ENCODE assay signal across 8 cellular contexts in the genomic region with DNA sequence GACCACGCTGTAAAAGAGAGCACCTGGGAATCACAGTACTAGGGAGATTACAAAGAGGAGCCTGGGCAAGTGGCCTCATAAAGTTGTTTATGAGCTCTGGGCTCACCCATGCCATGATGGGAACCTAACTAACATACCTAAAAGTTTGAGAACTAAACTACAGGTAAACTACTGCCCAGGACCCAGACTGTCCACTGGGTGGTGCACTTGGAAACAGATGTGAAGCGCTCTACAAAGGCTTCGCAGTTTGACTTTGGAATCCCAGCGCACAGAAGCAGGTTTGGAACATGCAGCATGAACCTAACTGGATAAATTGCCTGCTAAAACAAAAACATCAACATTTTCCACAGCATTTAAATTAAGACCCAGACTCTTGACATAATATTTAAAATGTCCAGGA.
A peak's percentile ranks its signal among the peaks of the same experiment; 100 is the strongest.
DNase-seq lines count a peak whose midpoint lies in the region; ATAC-seq, FAIRE-seq and TF ChIP-seq lines count a peak whose summit lies in the region.

No MANE protein-coding gene starts in this region.

- no peak for FAIRE-seq in GM12891 (lab: Jason Lieb, UNC)

- DNase-seq in GM12891 (ENCODE audit: insufficient read length, low spot score) (peak; percentile 12), right lobe of liver (peak in 1 of 3 donors; percentile 25), NCI-H2107 (lab: John Stamatoyannopoulos, UW) (no peak), ureter (ENCODE audit: low spot score) (no peak)
- DNase-seq in effector memory CD4-positive, alpha-beta T cell, result no peak

- H3K27me3 ChIP-seq in right lobe of liver, result no peaks in the 10 kb centered on the region
- no peaks in the 10 kb centered on the region for H3K27me3 ChIP-seq in effector memory CD4-positive, alpha-beta T cell (replicated peaks; ENCODE audit: control insufficient read depth, insufficient read depth, low read length, poor library complexity, severe bottlenecking)

- intact Hi-C loops in right lobe of liver (cut with DNase I), result no loop called here

- TF ChIP-seq CTCF in right lobe of liver (IDR thresholded peaks at IDR 0.05), result peak; percentile 20 to 33 (median 30)

- no peaks in the 10 kb centered on the region for H3K9me3 ChIP-seq in right lobe of liver
- no peaks in the 10 kb centered on the region for H3K9me3 ChIP-seq in effector memory CD4-positive, alpha-beta T cell (ENCODE audit: control insufficient read depth, low read length)

- WGBS in right lobe of liver (ENCODE audit: insufficient coverage, low coverage, low lambda C conversion rate, missing lambda C conversion rate), result 19% methylated on average over 3 of the region's 4 CpGs

- H3K4me3 ChIP-seq in right lobe of liver, result no peak overlapping the region
- no peak overlapping the region for H3K4me3 ChIP-seq in effector memory CD4-positive, alpha-beta T cell (ENCODE audit: insufficient read depth, low read depth, low read length, poor library complexity, severe bottlenecking)

- H3K27ac ChIP-seq in right lobe of liver, result no peak overlapping the region
- H3K27ac ChIP-seq in effector memory CD4-positive, alpha-beta T cell (ENCODE audit: insufficient read depth, low read length, poor library complexity, severe bottlenecking), result no peak overlapping the region

- no peak for TF ChIP-seq POLR2A in GM12891 (IDR thresholded peaks at IDR 0.05; ENCODE audit: low read depth, low read length)
- no peak for TF ChIP-seq POLR2A in right lobe of liver (IDR thresholded peaks at IDR 0.05)

- H3K4me1 ChIP-seq in right lobe of liver, result no peaks in the 10 kb centered on the region
- no peaks in the 10 kb centered on the region for H3K4me1 ChIP-seq in effector memory CD4-positive, alpha-beta T cell (ENCODE audit: control insufficient read depth, insufficient read depth, low read length, poor library complexity, severe bottlenecking)

- no peaks in the 10 kb centered on the region for H3K36me3 ChIP-seq in right lobe of liver
- H3K36me3 ChIP-seq in effector memory CD4-positive, alpha-beta T cell (ENCODE audit: control insufficient read depth, insufficient read depth, low read length), result no peaks in the 10 kb centered on the region

- peak; percentile 78 for ATAC-seq in HG02981 (IDR thresholded peaks at IDR 0.05; ENCODE audit: unreplicated experiment)
- peak; percentile 58; the same call in 2 of the 3 replicates for ATAC-seq in SK-N-SH treated with all-trans-retinoic acid at 6 μM for 48 hours
- peak; percentile 44 to 69 (median 60) for ATAC-seq in right lobe of liver
- ATAC-seq in GM18511 (IDR thresholded peaks at IDR 0.05; ENCODE audit: unreplicated experiment), result no peak

TF ChIP-seq in GM12891, 5 proteins besides CTCF, POLR2A, EP300 and RAD21:
- no peak for TF ChIP-seq SPI1 (IDR thresholded peaks at IDR 0.05; ENCODE audit: low read depth, low read length)
- no peak for TF ChIP-seq POLR2AphosphoS5 (IDR thresholded peaks at IDR 0.05; ENCODE audit: low read depth, low read length)
- TF ChIP-seq TAF1 (IDR thresholded peaks at IDR 0.05; ENCODE audit: low read depth, low read length), result no peak
- no peak for TF ChIP-seq POU2F2 (IDR thresholded peaks at IDR 0.05; ENCODE audit: low read depth, low read length)
- no peak for TF ChIP-seq PAX5 (IDR thresholded peaks at IDR 0.05; ENCODE audit: insufficient read depth, low read length, severe bottlenecking)

TF ChIP-seq in SK-N-SH treated with all-trans-retinoic acid at 6 μM for 48 hours, 23 proteins besides CTCF, POLR2A, EP300 and RAD21:
- no peak for TF ChIP-seq PPARA (CRISPR knock-in tag; IDR thresholded peaks at IDR 0.05; ENCODE audit: borderline replicate concordance)
- TF ChIP-seq ISL1 (CRISPR knock-in tag; IDR thresholded peaks at IDR 0.05), result no peak
- no peak for TF ChIP-seq ZNF70 (CRISPR knock-in tag; IDR thresholded peaks at IDR 0.05)
- TF ChIP-seq ESRRG (CRISPR knock-in tag; IDR thresholded peaks at IDR 0.05), result no peak
